2 cellular contexts compared by ENCODE assay signal in the genomic region with DNA sequence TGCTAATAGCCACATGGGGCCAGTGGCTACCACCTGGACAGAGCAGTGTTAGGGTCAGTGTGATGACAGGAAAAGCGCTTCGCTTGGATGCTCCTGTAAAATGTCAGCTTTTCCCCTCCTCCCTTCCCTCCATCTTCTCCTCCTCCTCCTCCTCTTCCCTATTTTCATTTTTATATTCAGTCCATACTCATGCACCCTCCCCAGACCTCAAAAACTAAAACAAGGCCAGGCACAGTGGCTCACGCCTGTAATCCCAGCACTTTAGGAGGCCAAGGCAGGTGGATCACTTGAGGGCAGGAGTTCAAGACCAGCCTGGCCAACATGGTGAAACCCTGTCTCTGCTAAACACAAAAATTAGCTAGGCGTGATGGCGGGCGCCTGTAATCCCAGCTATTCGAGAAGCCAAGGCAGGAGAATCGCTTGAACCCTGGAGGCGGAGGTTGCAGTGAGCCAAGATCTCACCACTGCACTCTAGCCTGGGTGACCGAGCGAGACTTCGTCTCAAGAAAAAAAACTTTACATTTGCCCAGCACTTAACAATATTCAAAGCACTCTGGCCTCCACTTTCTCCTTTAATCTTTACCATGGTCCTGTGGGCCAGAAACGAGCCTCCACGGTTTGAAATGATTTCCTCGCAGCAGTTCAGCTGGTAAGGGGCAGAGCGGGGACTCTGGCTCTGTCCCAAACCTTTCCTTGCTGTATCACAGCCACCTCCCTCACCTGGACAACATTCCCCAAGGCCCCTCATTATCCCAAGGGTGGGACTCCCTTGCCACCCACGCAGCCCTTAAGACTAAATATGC.
TF ChIP-seq lines count a peak whose summit lies in the region.

No MANE protein-coding gene starts in this region.

TF ChIP-seq in SK-N-SH, 30 proteins besides CTCF, POLR2A, EP300 and RAD21:
- TF ChIP-seq, protein P1, sequence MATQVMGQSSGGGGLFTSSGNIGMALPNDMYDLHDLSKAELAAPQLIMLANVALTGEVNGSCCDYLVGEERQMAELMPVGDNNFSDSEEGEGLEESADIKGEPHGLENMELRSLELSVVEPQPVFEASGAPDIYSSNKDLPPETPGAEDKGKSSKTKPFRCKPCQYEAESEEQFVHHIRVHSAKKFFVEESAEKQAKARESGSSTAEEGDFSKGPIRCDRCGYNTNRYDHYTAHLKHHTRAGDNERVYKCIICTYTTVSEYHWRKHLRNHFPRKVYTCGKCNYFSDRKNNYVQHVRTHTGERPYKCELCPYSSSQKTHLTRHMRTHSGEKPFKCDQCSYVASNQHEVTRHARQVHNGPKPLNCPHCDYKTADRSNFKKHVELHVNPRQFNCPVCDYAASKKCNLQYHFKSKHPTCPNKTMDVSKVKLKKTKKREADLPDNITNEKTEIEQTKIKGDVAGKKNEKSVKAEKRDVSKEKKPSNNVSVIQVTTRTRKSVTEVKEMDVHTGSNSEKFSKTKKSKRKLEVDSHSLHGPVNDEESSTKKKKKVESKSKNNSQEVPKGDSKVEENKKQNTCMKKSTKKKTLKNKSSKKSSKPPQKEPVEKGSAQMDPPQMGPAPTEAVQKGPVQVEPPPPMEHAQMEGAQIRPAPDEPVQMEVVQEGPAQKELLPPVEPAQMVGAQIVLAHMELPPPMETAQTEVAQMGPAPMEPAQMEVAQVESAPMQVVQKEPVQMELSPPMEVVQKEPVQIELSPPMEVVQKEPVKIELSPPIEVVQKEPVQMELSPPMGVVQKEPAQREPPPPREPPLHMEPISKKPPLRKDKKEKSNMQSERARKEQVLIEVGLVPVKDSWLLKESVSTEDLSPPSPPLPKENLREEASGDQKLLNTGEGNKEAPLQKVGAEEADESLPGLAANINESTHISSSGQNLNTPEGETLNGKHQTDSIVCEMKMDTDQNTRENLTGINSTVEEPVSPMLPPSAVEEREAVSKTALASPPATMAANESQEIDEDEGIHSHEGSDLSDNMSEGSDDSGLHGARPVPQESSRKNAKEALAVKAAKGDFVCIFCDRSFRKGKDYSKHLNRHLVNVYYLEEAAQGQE (IDR thresholded peaks at IDR 0.05; ENCODE audit: low read depth, low read length) = no peak

TF ChIP-seq in SK-N-SH treated with all-trans-retinoic acid at 6 μM for 48 hours, 23 proteins besides CTCF, POLR2A, EP300 and RAD21 (continued from another document):
- TF ChIP-seq, protein P2, sequence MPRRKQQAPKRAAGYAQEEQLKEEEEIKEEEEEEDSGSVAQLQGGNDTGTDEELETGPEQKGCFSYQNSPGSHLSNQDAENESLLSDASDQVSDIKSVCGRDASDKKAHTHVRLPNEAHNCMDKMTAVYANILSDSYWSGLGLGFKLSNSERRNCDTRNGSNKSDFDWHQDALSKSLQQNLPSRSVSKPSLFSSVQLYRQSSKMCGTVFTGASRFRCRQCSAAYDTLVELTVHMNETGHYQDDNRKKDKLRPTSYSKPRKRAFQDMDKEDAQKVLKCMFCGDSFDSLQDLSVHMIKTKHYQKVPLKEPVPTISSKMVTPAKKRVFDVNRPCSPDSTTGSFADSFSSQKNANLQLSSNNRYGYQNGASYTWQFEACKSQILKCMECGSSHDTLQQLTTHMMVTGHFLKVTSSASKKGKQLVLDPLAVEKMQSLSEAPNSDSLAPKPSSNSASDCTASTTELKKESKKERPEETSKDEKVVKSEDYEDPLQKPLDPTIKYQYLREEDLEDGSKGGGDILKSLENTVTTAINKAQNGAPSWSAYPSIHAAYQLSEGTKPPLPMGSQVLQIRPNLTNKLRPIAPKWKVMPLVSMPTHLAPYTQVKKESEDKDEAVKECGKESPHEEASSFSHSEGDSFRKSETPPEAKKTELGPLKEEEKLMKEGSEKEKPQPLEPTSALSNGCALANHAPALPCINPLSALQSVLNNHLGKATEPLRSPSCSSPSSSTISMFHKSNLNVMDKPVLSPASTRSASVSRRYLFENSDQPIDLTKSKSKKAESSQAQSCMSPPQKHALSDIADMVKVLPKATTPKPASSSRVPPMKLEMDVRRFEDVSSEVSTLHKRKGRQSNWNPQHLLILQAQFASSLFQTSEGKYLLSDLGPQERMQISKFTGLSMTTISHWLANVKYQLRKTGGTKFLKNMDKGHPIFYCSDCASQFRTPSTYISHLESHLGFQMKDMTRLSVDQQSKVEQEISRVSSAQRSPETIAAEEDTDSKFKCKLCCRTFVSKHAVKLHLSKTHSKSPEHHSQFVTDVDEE (CRISPR knock-in tag; IDR thresholded peaks at IDR 0.05) = no peak
- TF ChIP-seq TOX (CRISPR knock-in tag; IDR thresholded peaks at IDR 0.05; ENCODE audit: borderline replicate concordance) (no peak), ZNF8 (CRISPR knock-in tag; IDR thresholded peaks at IDR 0.05) (no peak), ZC3H10 (CRISPR knock-in tag; IDR thresholded peaks at IDR 0.05) (no peak), TCF4 (CRISPR knock-in tag; IDR thresholded peaks at IDR 0.05; ENCODE audit: borderline replicate concordance) (no peak), ZNF565 (CRISPR knock-in tag; conservative IDR thresholded peaks at IDR 0.05; ENCODE audit: low read depth) (no peak), ARNTL (CRISPR knock-in tag; IDR thresholded peaks at IDR 0.05; ENCODE audit: borderline replicate concordance, low read depth) (no peak), ZFP3 (CRISPR knock-in tag; IDR thresholded peaks at IDR 0.05) (no peak), ZFP30 (CRISPR knock-in tag; IDR thresholded peaks at IDR 0.05) (no peak)
- TF ChIP-seq, protein P3, sequence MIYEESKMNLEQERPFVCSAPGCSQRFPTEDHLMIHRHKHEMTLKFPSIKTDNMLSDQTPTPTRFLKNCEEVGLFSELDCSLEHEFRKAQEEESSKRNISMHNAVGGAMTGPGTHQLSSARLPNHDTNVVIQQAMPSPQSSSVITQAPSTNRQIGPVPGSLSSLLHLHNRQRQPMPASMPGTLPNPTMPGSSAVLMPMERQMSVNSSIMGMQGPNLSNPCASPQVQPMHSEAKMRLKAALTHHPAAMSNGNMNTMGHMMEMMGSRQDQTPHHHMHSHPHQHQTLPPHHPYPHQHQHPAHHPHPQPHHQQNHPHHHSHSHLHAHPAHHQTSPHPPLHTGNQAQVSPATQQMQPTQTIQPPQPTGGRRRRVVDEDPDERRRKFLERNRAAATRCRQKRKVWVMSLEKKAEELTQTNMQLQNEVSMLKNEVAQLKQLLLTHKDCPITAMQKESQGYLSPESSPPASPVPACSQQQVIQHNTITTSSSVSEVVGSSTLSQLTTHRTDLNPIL (CRISPR knock-in tag; IDR thresholded peaks at IDR 0.05; ENCODE audit: low read depth) = no peak
- TF ChIP-seq, protein P4, sequence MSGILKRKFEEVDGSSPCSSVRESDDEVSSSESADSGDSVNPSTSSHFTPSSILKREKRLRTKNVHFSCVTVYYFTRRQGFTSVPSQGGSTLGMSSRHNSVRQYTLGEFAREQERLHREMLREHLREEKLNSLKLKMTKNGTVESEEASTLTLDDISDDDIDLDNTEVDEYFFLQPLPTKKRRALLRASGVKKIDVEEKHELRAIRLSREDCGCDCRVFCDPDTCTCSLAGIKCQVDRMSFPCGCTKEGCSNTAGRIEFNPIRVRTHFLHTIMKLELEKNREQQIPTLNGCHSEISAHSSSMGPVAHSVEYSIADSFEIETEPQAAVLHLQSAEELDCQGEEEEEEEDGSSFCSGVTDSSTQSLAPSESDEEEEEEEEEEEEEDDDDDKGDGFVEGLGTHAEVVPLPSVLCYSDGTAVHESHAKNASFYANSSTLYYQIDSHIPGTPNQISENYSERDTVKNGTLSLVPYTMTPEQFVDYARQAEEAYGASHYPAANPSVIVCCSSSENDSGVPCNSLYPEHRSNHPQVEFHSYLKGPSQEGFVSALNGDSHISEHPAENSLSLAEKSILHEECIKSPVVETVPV (CRISPR knock-in tag; IDR thresholded peaks at IDR 0.05) = no peak
